ENCODE assay signal across 25 cellular contexts in genomic region chr10:14129770-14130169, GRCh38.
"Had no signal": no experiment of that assay in that cellular context is flagged by ENCODE, and none has a peak within 500 bp of the region (broad histone marks: within the 10 kb centered on the region; RNA-seq: fewer than 3 reads in every experiment).

No MANE protein-coding gene starts in this region.

- H3K4me3 Mint-ChIP-seq: dendritic cell treated with granulocyte-macrophage colony-stimulating factor and Interleukin-4, amounts not matched to agents 40 ng/mL and 50 ng/mL, for 4 days; endodermal cell; natural killer cell; stimulated activated naive CD8-positive, alpha-beta T cell treated with anti-CD3 and anti-CD28 coated beads, Interleukin-15, amount 100 ng/mL, for 72 hours had no signal

- H3K4me1 Mint-ChIP-seq: natural killer cell; stimulated activated naive CD8-positive, alpha-beta T cell treated with anti-CD3 and anti-CD28 coated beads, Interleukin-15, amount 100 ng/mL, for 72 hours had no signal

- H3K9me3 Mint-ChIP-seq: dendritic cell treated with granulocyte-macrophage colony-stimulating factor and Interleukin-4, amounts not matched to agents 40 ng/mL and 50 ng/mL, for 4 days; endodermal cell had no signal

- H3K36me3 ChIP-seq: gastrocnemius medialis, heart left ventricle, neutrophil, right atrium auricular region, suprapubic skin, transverse colon, vagina had no signal

- H3K27ac Mint-ChIP-seq: dendritic cell treated with granulocyte-macrophage colony-stimulating factor and Interleukin-4, amounts not matched to agents 40 ng/mL and 50 ng/mL, for 4 days; endodermal cell; natural killer cell; progenitor cell of endocrine pancreas; stimulated activated naive CD8-positive, alpha-beta T cell treated with anti-CD3 and anti-CD28 coated beads, Interleukin-15, amount 100 ng/mL, for 72 hours had no signal

- H3K27me3 Mint-ChIP-seq: progenitor cell of endocrine pancreas had no signal

- H3K4me1 ChIP-seq: gastrocnemius medialis, heart left ventricle, parathyroid adenoma, right atrium auricular region, suprapubic skin, transverse colon, vagina had no signal

- DNase-seq: effector CD8-positive, alpha-beta T cell; endodermal cell; foreskin fibroblast; gastrocnemius medialis; heart left ventricle; kidney; natural killer cell; stimulated activated CD4-positive, alpha-beta T cell treated with anti-CD3 and anti-CD28 coated beads, Interleukin-12 subunit alpha, Interleukin-12 subunit beta, amount 100 ng/mL, for 4 hours; stimulated activated CD4-positive, alpha-beta T cell treated with anti-CD3 and anti-CD28 coated beads, Interleukin-1b, Interleukin-23, amount 100 ng/mL, for 48 hours; stimulated activated CD4-positive, alpha-beta T cell treated with anti-CD3 and anti-CD28 coated beads, Interleukin-4, amount 100 ng/mL, for 1 hour; stimulated activated CD8-positive, alpha-beta memory T cell treated with anti-CD3 and anti-CD28 coated beads, Interleukin-4, amount 100 ng/mL, for 48 hours; stimulated activated naive CD4-positive, alpha-beta T cell; stimulated activated naive CD8-positive, alpha-beta T cell treated with anti-CD3 and anti-CD28 coated beads, Interleukin-15, amount 100 ng/mL, for 72 hours; transverse colon had no signal

- H3K36me3 Mint-ChIP-seq: natural killer cell had no signal

- H3K9me3 ChIP-seq: gastrocnemius medialis, heart left ventricle, neutrophil, right atrium auricular region, suprapubic skin, transverse colon, vagina had no signal

- H3K27me3 ChIP-seq: gastrocnemius medialis, hepatocyte, neutrophil, right atrium auricular region, suprapubic skin, transverse colon, vagina had no signal

- H3K27ac ChIP-seq: epithelial cell of prostate, gastrocnemius medialis, heart left ventricle, hepatocyte, neutrophil, parathyroid adenoma, right atrium auricular region, suprapubic skin, transverse colon, vagina had no signal

- H3K4me3 ChIP-seq: gastrocnemius medialis, heart left ventricle, hepatocyte, lung, right atrium auricular region, smooth muscle cell, suprapubic skin, transverse colon, vagina had no signal
